Comparison of ENCODE assay signal across 8 cellular contexts in the genomic region with DNA sequence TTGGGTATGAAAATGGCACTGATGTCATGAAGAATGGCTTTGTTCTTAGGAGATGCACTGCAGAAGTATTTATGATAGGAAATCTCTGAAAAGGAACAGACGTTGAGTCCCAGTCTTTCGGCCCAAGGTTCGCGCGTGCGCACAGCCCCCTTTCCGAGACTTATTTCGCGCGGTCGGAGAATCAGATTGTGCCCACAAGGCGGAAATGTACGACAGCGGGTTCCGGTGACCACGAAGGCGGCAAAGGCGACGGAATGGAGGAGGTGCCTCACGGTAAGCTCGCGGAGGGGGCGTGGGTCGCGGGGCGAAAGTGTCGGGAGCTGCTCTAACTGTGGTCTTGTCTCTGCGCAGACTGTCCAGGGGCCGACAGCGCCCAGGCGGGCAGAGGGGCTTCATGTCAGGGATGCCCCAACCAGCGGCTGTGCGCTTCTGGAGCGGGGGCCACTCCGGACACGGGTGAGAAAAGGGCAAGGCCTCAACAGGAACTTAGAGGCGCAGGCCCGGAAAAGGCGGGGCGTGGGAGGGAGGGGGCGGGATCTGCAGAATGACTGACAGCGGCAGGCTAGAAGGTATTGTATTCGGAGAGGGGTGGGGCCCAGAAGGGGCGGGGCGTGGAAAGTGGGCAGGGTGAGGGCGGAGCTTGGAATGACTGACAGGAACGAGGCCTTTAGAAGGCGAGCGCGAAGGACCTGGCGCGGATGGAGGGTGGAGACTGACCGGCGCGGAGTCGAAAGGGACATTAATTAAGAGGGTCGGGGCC. TPM values are rescaled to one million over a fixed set of nuclear protein-coding genes. Genes with fewer than 3 reads are reported as not detected.
DNase-seq lines count a peak whose midpoint lies in the region; FAIRE-seq and TF ChIP-seq lines count a peak whose summit lies in the region.

Gene NUBP1, plus strand, starts transcription at position 233 of the 760 bp plus-strand sequence. Its CDS starts 22 bp downstream, at position 255.

- H3K9me3 Mint-ChIP-seq in activated naive CD4-positive, alpha-beta T cell treated with anti-CD3 and anti-CD28 coated beads for 36 hours: no peaks in the 10 kb centered on the region

- H3K4me3 Mint-ChIP-seq in activated naive CD4-positive, alpha-beta T cell treated with anti-CD3 and anti-CD28 coated beads for 36 hours: peak within 1 kb of the TSS; percentile 90

- H3K4me1 ChIP-seq in HEK293 (ENCODE audit: control insufficient read depth, insufficient read depth, low read length) (no peaks in the 10 kb centered on the region; the same call in 1 of the 2 replicates), neutrophil (ENCODE audit: control insufficient read depth in 1 of 2, insufficient read depth in 1 of 2, low read depth in 1 of 2, low read length in 1 of 2) (peaks cover 11 to 16% of the 10 kb centered on the region in 2 experiments)

- H3K4me3 ChIP-seq in HEK293 (ENCODE audit: low read depth, low read length) (peak within 1 kb of the TSS; percentile 80), neutrophil (ENCODE audit: low read depth in 1 of 2, low read length in 1 of 2) (peak within 1 kb of the TSS; percentile 84 to 99)

- H3K9me3 ChIP-seq in HEK293 (ENCODE audit: control insufficient read depth, insufficient read depth, low read depth, low read length) (no peaks in the 10 kb centered on the region), neutrophil (no peaks in the 10 kb centered on the region)

- no peaks in the 10 kb centered on the region for H3K27me3 ChIP-seq in neutrophil

- H3K27ac ChIP-seq in HEK293 (ENCODE audit: extremely low read depth, low read depth, low read length) (peak within 1 kb of the TSS; percentile 88), neutrophil (peak within 1 kb of the TSS; percentile 98), substantia nigra (ENCODE audit: low read depth, low read length, poor library complexity, severe bottlenecking) (peak within 1 kb of the TSS; percentile 99)

- intact Hi-C loops in activated naive CD4-positive, alpha-beta T cell treated with anti-CD3 and anti-CD28 coated beads for 36 hours (cut with micrococcal nuclease): loop anchor here (1.0 to 10.0 kb wide), 9 partner anchors 129 to 1341 kb away; partner anchors contain the start of genes ATF7IP2, DEXI, GSPT1 and SOCS1

- in situ Hi-C loops in SK-MEL-5 (cut with HindIII; ENCODE audit: low pct_unique_long_range_greater_than_20kb, low sequenced_read_pairs): loop anchor here (10.0 to 25.0 kb wide), 2 partner anchors 156 to 201 kb away; partner anchors contain the start of genes CLEC16A, DEXI and EMP2

- H3K36me3 ChIP-seq in HEK293 (ENCODE audit: control insufficient read depth in 2 of 2, insufficient read depth in 1 of 2, low read length in 2 of 2) (peaks cover 6 to 28% of the 10 kb centered on the region in 2 experiments; a peak in 2 of 3 replicates), neutrophil (peaks cover 13% of the 10 kb centered on the region)

- TF ChIP-seq CTCF in HEK293 (tag by site-specific recombination; IDR thresholded peaks at IDR 0.05) (no peak), neutrophil (IDR thresholded peaks at IDR 0.05) (peak; percentile 36)

- H3K27ac Mint-ChIP-seq in activated naive CD4-positive, alpha-beta T cell treated with anti-CD3 and anti-CD28 coated beads for 36 hours: peak within 1 kb of the TSS; percentile 100

- FAIRE-seq in frontal cortex (lab: Jason Lieb, UNC): no peak

- POLR2A ChIA-PET in HEK293 (lab: Yijun Ruan, JAX): interaction anchor here (0.6 to 1.5 kb wide), 10 partner anchors 9 to 1640 kb away, joined by 3 to 13 read pairs (median 5); partner anchors contain the start of genes DEXI and EMP2

- peaks cover 26% of the 10 kb centered on the region for H3K4me1 Mint-ChIP-seq in activated naive CD4-positive, alpha-beta T cell treated with anti-CD3 and anti-CD28 coated beads for 36 hours (ENCODE audit: low read depth)

- H3K27me3 Mint-ChIP-seq in activated naive CD4-positive, alpha-beta T cell treated with anti-CD3 and anti-CD28 coated beads for 36 hours (ENCODE audit: low read depth): no peaks in the 10 kb centered on the region

- CTCF ChIA-PET in HEK293 (lab: Yijun Ruan, JAX): interaction anchor here (0.6 to 0.8 kb wide), 5 partner anchors 92 to 760 kb away, joined by 3 to 7 read pairs (median 4); no protein-coding TSS in a partner anchor
- CTCF ChIA-PET in activated naive CD4-positive, alpha-beta T cell treated with anti-CD3 and anti-CD28 coated beads for 36 hours (lab: Charles Lee): interaction anchor here (0.6 to 2.1 kb wide), 9 partner anchors 12 to 1735 kb away, joined by 3 to 11 read pairs (median 3); partner anchors contain the start of gene DEXI

- H3K36me3 Mint-ChIP-seq in activated naive CD4-positive, alpha-beta T cell treated with anti-CD3 and anti-CD28 coated beads for 36 hours (ENCODE audit: low read depth): peaks cover 4% of the 10 kb centered on the region

- DNase-seq in GDM1 (lab: John Stamatoyannopoulos, UW): peak; percentile 97
- peak; percentile 95 for DNase-seq in MV-4-11 (lab: John Stamatoyannopoulos, UW)
- DNase-seq in SK-MEL-5 (ENCODE audit: low read depth, low spot score): peak; percentile 97
- peak; percentile 100 for DNase-seq in activated naive CD4-positive, alpha-beta T cell treated with anti-CD3 and anti-CD28 coated beads for 36 hours
- DNase-seq in frontal cortex (ENCODE audit: low spot score in 2 of 2): peak; percentile 88 to 98
- DNase-seq in substantia nigra (lab: John Stamatoyannopoulos, UW): peak; percentile 95 to 100 (median 99)

TF ChIP-seq in HEK293, 187 proteins besides CTCF, POLR2A, EP300 and RAD21 (continues in another document):
- TF ChIP-seq KLF8 (tag by site-specific recombination; IDR thresholded peaks at IDR 0.05) (peak; percentile 74; the same call in 1 of the 2 replicates), ZNF747 (tag by site-specific recombination; IDR thresholded peaks at IDR 0.05) (no peak), PATZ1 (tag by site-specific recombination; IDR thresholded peaks at IDR 0.05) (peak; percentile 98), OVOL3 (tag by site-specific recombination; IDR thresholded peaks at IDR 0.05) (peak; percentile 40; the same call in 1 of the 2 replicates), ZBTB7A (tag by site-specific recombination; IDR thresholded peaks at IDR 0.05; ENCODE audit: low read depth) (peak; percentile 93; the same call in 1 of the 2 replicates), ZBTB48 (tag by site-specific recombination; IDR thresholded peaks at IDR 0.05) (peak; percentile 50; the same call in 1 of the 2 replicates), KLF1 (tag by site-specific recombination; IDR thresholded peaks at IDR 0.05) (peak; percentile 62), ZBTB20 (tag by site-specific recombination; IDR thresholded peaks at IDR 0.05) (peak; percentile 79), ZNF692 (tag by site-specific recombination; IDR thresholded peaks at IDR 0.05) (peak; percentile 90), ZNF555 (tag by site-specific recombination; conservative IDR thresholded peaks at IDR 0.05) (no peak), SP7 (tag by site-specific recombination; IDR thresholded peaks at IDR 0.05) (peak; percentile 90), ZNF785 (tag by site-specific recombination; IDR thresholded peaks at IDR 0.05) (peak; percentile 69; the same call in 1 of the 2 replicates)
- TF ChIP-seq, protein P1, sequence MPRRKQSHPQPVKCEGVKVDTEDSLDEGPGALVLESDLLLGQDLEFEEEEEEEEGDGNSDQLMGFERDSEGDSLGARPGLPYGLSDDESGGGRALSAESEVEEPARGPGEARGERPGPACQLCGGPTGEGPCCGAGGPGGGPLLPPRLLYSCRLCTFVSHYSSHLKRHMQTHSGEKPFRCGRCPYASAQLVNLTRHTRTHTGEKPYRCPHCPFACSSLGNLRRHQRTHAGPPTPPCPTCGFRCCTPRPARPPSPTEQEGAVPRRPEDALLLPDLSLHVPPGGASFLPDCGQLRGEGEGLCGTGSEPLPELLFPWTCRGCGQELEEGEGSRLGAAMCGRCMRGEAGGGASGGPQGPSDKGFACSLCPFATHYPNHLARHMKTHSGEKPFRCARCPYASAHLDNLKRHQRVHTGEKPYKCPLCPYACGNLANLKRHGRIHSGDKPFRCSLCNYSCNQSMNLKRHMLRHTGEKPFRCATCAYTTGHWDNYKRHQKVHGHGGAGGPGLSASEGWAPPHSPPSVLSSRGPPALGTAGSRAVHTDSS (tag by site-specific recombination; IDR thresholded peaks at IDR 0.05): no peak

RNA-seq across cellular contexts. Expression of gene NUBP1, which starts in this region (rescaled TPM):
- 27.7 and 34.6 TPM in 2 replicates for total RNA-seq in SK-MEL-5 (2014; rRNA removed; shearing (Covaris generic))
- 29.5 and 32.0 TPM in 2 replicates for polyA plus RNA-seq in SK-MEL-5 (2015; cell fraction: cytosol; rRNA removed)
- polyA plus RNA-seq in SK-MEL-5 (2015; cell fraction: nucleus; rRNA removed): 5.6 and 16.3 TPM in 2 replicates
- 10 to 100 TPM; 22.3 to 23.0 TPM for total RNA-seq in activated naive CD4-positive, alpha-beta T cell treated with anti-CD3 and anti-CD28 coated beads for 36 hours
- 14.3 TPM for total RNA-seq in frontal cortex

Comparison
In these comparisons a context has a peak if more than half of its experiments do, and no peak if none do; other contexts are left out.
1. Peak in every context shown above with its lines: DNase-seq, H3K4me3 ChIP-seq and H3K27ac ChIP-seq.